Comparison of ENCODE assay signal across 16 cellular contexts in genomic region chr10:131948501-131948900, GRCh38.
"Had no signal": no experiment of that assay in that cellular context is flagged by ENCODE, and none has a peak within 500 bp of the region (broad histone marks: within the 10 kb centered on the region; RNA-seq: fewer than 3 reads in every experiment).

No MANE protein-coding gene starts in this region.

- H3K27me3 Mint-ChIP-seq: activated CD4-positive, alpha-beta memory T cell treated with anti-CD3 and anti-CD28 coated beads, Interleukin-2, amount 10 ng/mL, durations not matched to agents 7 days and 5 days; activated naive CD8-positive, alpha-beta T cell treated with anti-CD3 and anti-CD28 coated beads for 36 hours; naive thymus-derived CD4-positive, alpha-beta T cell had no signal

- H3K4me3 ChIP-seq: heart left ventricle, mucosa of descending colon, right atrium auricular region, SK-N-MC, thoracic aorta had no signal

- H3K9me3 ChIP-seq: heart left ventricle, mucosa of descending colon, neutrophil, right atrium auricular region, thoracic aorta had no signal

- ATAC-seq: heart left ventricle; mucosa of descending colon; naive thymus-derived CD4-positive, alpha-beta T cell had no signal

- H3K27ac Mint-ChIP-seq: activated CD4-positive, alpha-beta memory T cell treated with anti-CD3 and anti-CD28 coated beads, Interleukin-2, amount 10 ng/mL, durations not matched to agents 7 days and 5 days; activated naive CD8-positive, alpha-beta T cell treated with anti-CD3 and anti-CD28 coated beads for 36 hours; naive thymus-derived CD4-positive, alpha-beta T cell had no signal

- H3K4me3 Mint-ChIP-seq: activated CD4-positive, alpha-beta memory T cell treated with anti-CD3 and anti-CD28 coated beads, Interleukin-2, amount 10 ng/mL, durations not matched to agents 7 days and 5 days; activated naive CD8-positive, alpha-beta T cell treated with anti-CD3 and anti-CD28 coated beads for 36 hours; naive thymus-derived CD4-positive, alpha-beta T cell had no signal

- H3K4me1 ChIP-seq: heart left ventricle, right atrium auricular region had no signal

- H3K27me3 ChIP-seq: brain microvascular endothelial cell, heart left ventricle, neutrophil, right atrium auricular region had no signal

- H3K9me3 Mint-ChIP-seq: activated CD4-positive, alpha-beta memory T cell treated with anti-CD3 and anti-CD28 coated beads, Interleukin-2, amount 10 ng/mL, durations not matched to agents 7 days and 5 days; activated naive CD8-positive, alpha-beta T cell treated with anti-CD3 and anti-CD28 coated beads for 36 hours had no signal

- DNase-seq: activated CD4-positive, alpha-beta memory T cell treated with anti-CD3 and anti-CD28 coated beads, Interleukin-2, amount 10 ng/mL, durations not matched to agents 7 days and 5 days; activated CD4-positive, alpha-beta T cell treated with anti-CD3 and anti-CD28 coated beads for 4 hours; activated naive CD8-positive, alpha-beta T cell treated with anti-CD3 and anti-CD28 coated beads for 36 hours; activated T-cell treated with anti-CD3 and anti-CD28 coated beads, Interleukin-2, amount 50 U/mL, for 48 hours; amygdala; cortex of kidney; effector CD4-positive, alpha-beta T cell; heart left ventricle; mucosa of descending colon; naive thymus-derived CD4-positive, alpha-beta T cell; stimulated activated CD4-positive, alpha-beta T cell treated with anti-CD3 and anti-CD28 coated beads, Interleukin-2, amount 100 ng/mL, for 24 hours had no signal

- H3K27ac ChIP-seq: brain microvascular endothelial cell, heart left ventricle, neutrophil, SK-N-MC had no signal
